ENCODE assay signal across 1 cellular context in the genomic region with DNA sequence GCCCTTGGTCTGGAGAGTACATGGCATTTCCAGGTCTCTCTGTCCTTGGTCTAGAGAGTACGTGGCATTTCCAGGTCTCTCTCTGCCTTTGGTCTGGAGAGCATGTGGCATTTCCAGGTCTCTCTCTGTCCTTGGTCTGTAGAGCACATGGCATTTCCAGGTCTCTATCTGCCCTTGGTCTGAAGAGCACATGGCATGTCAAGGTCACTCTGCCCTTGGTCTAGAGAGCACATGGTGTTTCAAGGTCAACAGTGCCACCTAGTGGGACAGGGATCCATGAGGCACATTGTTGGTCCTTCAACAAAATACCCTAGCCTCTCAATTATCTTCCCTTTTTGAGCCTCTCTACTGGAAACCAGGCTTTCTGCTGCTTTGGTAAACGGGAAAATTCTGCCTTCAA.
TF ChIP-seq lines count a peak whose summit lies in the region.

No MANE protein-coding gene starts in this region.

TF ChIP-seq in WTC11, 78 proteins besides CTCF, POLR2A, EP300 and RAD21 (continued from another document):
- TF ChIP-seq, protein P1, sequence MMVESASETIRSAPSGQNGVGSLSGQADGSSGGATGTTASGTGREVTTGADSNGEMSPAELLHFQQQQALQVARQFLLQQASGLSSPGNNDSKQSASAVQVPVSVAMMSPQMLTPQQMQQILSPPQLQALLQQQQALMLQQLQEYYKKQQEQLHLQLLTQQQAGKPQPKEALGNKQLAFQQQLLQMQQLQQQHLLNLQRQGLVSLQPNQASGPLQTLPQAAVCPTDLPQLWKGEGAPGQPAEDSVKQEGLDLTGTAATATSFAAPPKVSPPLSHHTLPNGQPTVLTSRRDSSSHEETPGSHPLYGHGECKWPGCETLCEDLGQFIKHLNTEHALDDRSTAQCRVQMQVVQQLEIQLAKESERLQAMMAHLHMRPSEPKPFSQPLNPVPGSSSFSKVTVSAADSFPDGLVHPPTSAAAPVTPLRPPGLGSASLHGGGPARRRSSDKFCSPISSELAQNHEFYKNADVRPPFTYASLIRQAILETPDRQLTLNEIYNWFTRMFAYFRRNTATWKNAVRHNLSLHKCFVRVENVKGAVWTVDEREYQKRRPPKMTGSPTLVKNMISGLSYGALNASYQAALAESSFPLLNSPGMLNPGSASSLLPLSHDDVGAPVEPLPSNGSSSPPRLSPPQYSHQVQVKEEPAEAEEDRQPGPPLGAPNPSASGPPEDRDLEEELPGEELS (CRISPR knock-in tag; IDR thresholded peaks at IDR 0.05), result no peak
- TF ChIP-seq ZNF263 (CRISPR knock-in tag; IDR thresholded peaks at IDR 0.05; ENCODE audit: low read depth) (no peak), ZNF138 (CRISPR knock-in tag; conservative IDR thresholded peaks at IDR 0.05) (no peak), GABPB1 (CRISPR knock-in tag; IDR thresholded peaks at IDR 0.05) (no peak), PRRX2 (CRISPR knock-in tag; IDR thresholded peaks at IDR 0.05) (no peak), ZNF416 (CRISPR knock-in tag; IDR thresholded peaks at IDR 0.05) (no peak), ESRRA (CRISPR knock-in tag; IDR thresholded peaks at IDR 0.05; ENCODE audit: borderline replicate concordance) (peak; percentile 99)
- TF ChIP-seq, protein P2, sequence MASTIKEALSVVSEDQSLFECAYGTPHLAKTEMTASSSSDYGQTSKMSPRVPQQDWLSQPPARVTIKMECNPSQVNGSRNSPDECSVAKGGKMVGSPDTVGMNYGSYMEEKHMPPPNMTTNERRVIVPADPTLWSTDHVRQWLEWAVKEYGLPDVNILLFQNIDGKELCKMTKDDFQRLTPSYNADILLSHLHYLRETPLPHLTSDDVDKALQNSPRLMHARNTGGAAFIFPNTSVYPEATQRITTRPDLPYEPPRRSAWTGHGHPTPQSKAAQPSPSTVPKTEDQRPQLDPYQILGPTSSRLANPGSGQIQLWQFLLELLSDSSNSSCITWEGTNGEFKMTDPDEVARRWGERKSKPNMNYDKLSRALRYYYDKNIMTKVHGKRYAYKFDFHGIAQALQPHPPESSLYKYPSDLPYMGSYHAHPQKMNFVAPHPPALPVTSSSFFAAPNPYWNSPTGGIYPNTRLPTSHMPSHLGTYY (CRISPR knock-in tag; IDR thresholded peaks at IDR 0.05), result no peak
- TF ChIP-seq, protein P3, sequence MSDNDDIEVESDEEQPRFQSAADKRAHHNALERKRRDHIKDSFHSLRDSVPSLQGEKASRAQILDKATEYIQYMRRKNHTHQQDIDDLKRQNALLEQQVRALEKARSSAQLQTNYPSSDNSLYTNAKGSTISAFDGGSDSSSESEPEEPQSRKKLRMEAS (CRISPR knock-in tag; IDR thresholded peaks at IDR 0.05), result peak; percentile 28; the same call in 1 of the 2 replicates
